ENCODE assay signal across 8 cellular contexts in the genomic region with DNA sequence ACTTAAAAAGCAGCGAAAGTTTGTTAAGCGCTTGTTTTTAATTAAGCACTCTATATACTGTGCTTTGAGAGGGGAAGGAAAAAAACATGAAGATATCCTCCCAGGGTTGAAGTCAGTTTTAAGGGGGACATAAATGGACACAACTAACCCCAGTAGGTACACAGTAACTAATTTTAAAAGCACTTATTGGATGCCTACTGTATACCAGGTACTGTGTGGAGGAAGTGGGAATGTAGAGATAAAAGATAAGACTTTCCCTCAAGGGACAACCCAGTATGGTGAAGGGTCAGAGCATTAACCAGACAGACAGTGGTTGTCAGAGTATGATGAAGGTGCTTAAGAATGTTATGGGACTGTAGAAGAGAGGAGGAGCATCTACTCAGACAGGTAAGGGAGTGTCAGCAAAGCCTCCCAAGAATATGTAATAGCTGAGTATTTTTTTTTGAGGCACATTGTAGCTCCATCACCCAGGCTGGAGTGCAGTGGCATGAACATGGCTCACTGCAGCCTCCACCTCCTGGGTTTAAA. TPM values are rescaled to one million over a fixed set of nuclear protein-coding genes. Genes with fewer than 3 reads are reported as not detected.
DNase-seq lines count a peak whose midpoint lies in the region; ATAC-seq and TF ChIP-seq lines count a peak whose summit lies in the region.

No MANE protein-coding gene starts in this region.

- H3F3A ChIP-seq in MM.1S (ENCODE audit: insufficient read depth, low read length): peaks cover 9% of the 10 kb centered on the region; the same call in 1 of the 2 replicates

- H3K36me3 ChIP-seq in BLaER1: peaks cover 42% of the 10 kb centered on the region
- no peaks in the 10 kb centered on the region for H3K36me3 ChIP-seq in MM.1S (replicated peaks; ENCODE audit: insufficient read depth, low read length)
- peaks cover 7% of the 10 kb centered on the region for H3K36me3 ChIP-seq in effector memory CD4-positive, alpha-beta T cell (ENCODE audit: control insufficient read depth, insufficient read depth, low read length)

- ATAC-seq in natural killer cell treated with Interleukin-12 subunit alpha and Interleukin-12 subunit beta and Interleukin-15 and Interleukin-18, amount 100 ng/mL, for 72 hours: no peak
- ATAC-seq in HG02852 (IDR thresholded peaks at IDR 0.05; ENCODE audit: unreplicated experiment) (no peak), GM21529 (IDR thresholded peaks at IDR 0.05; ENCODE audit: unreplicated experiment) (no peak)

- H3K4me2 ChIP-seq in BLaER1 (peak overlapping the region; percentile 90), MM.1S (ENCODE audit: low read depth, low read length) (peak overlapping the region; percentile 95)

- H3K4me1 Mint-ChIP-seq in natural killer cell treated with Interleukin-12 subunit alpha and Interleukin-12 subunit beta and Interleukin-15 and Interleukin-18, amount 100 ng/mL, for 72 hours (ENCODE audit: low read depth in 2 of 2): peaks cover 56 to 64% of the 10 kb centered on the region in 2 donors

- peak overlapping the region; percentile 91 for H3K27ac ChIP-seq in BLaER1
- peak overlapping the region; percentile 74; the same call in 1 of the 2 replicates for H3K27ac ChIP-seq in MM.1S (ENCODE audit: low read length)
- H3K27ac ChIP-seq in effector memory CD4-positive, alpha-beta T cell (ENCODE audit: insufficient read depth, low read length, poor library complexity, severe bottlenecking): peak overlapping the region; percentile 95

- no peaks in the 10 kb centered on the region for H3K9me2 ChIP-seq in MM.1S (replicated peaks; ENCODE audit: insufficient read depth, low read length)

- H4K20me1 ChIP-seq in BLaER1 (peaks cover 58% of the 10 kb centered on the region), MM.1S (ENCODE audit: insufficient read depth, low read length) (peaks cover 10% of the 10 kb centered on the region; the same call in 1 of the 2 replicates)

- H3K9me3 ChIP-seq in BLaER1 (no peaks in the 10 kb centered on the region), MM.1S (replicated peaks; ENCODE audit: insufficient read depth, low read length) (no peaks in the 10 kb centered on the region)
- H3K9me3 ChIP-seq in effector memory CD4-positive, alpha-beta T cell (ENCODE audit: control insufficient read depth, low read length): no peaks in the 10 kb centered on the region

- peak overlapping the region; percentile 93 to 94 for H3K27ac Mint-ChIP-seq in natural killer cell treated with Interleukin-12 subunit alpha and Interleukin-12 subunit beta and Interleukin-15 and Interleukin-18, amount 100 ng/mL, for 72 hours

- no peaks in the 10 kb centered on the region for H3K27me3 Mint-ChIP-seq in natural killer cell treated with Interleukin-12 subunit alpha and Interleukin-12 subunit beta and Interleukin-15 and Interleukin-18, amount 100 ng/mL, for 72 hours

- no peak for TF ChIP-seq CTCF in MM.1S (IDR thresholded peaks at IDR 0.05; ENCODE audit: low read length)

- no peaks in the 10 kb centered on the region for H3K9me3 Mint-ChIP-seq in natural killer cell treated with Interleukin-12 subunit alpha and Interleukin-12 subunit beta and Interleukin-15 and Interleukin-18, amount 100 ng/mL, for 72 hours

- no peak for DNase-seq in MM.1S
- DNase-seq in effector memory CD4-positive, alpha-beta T cell: no peak
- no peak for DNase-seq in natural killer cell treated with Interleukin-12 subunit alpha and Interleukin-12 subunit beta and Interleukin-15 and Interleukin-18, amount 100 ng/mL, for 72 hours (ENCODE audit: low spot score)
- DNase-seq in COR-L47 (lab: John Stamatoyannopoulos, UW): no peak
- no peak for DNase-seq in 8988T

- H3K36me3 Mint-ChIP-seq in natural killer cell treated with Interleukin-12 subunit alpha and Interleukin-12 subunit beta and Interleukin-15 and Interleukin-18, amount 100 ng/mL, for 72 hours: peaks cover 22% of the 10 kb centered on the region

- H3K9ac ChIP-seq in BLaER1 (peak overlapping the region; percentile 91), MM.1S (ENCODE audit: low read length) (peak overlapping the region; percentile 88)

- H3K4me3 Mint-ChIP-seq in natural killer cell treated with Interleukin-12 subunit alpha and Interleukin-12 subunit beta and Interleukin-15 and Interleukin-18, amount 100 ng/mL, for 72 hours: peak overlapping the region; percentile 98

- H2AFZ ChIP-seq in MM.1S (ENCODE audit: low read length): 0 out of 2 replicates have a peak overlapping the region, but pooled peaks have one; percentile 81

- peak overlapping the region; percentile 75 for H3K4me3 ChIP-seq in BLaER1
- peak overlapping the region; percentile 90 for H3K4me3 ChIP-seq in MM.1S (ENCODE audit: low read length)
- H3K4me3 ChIP-seq in effector memory CD4-positive, alpha-beta T cell (ENCODE audit: insufficient read depth, low read depth, low read length, poor library complexity, severe bottlenecking): peak overlapping the region; percentile 81

- H3K4me1 ChIP-seq in BLaER1 (peaks cover 40% of the 10 kb centered on the region), MM.1S (ENCODE audit: low read length) (peaks cover 18% of the 10 kb centered on the region)
- H3K4me1 ChIP-seq in effector memory CD4-positive, alpha-beta T cell (ENCODE audit: control insufficient read depth, insufficient read depth, low read length, poor library complexity, severe bottlenecking): peaks cover 22% of the 10 kb centered on the region

- H3K27me3 ChIP-seq in BLaER1 (no peaks in the 10 kb centered on the region), MM.1S (replicated peaks; ENCODE audit: insufficient read depth, low read length) (no peaks in the 10 kb centered on the region)
- no peaks in the 10 kb centered on the region for H3K27me3 ChIP-seq in effector memory CD4-positive, alpha-beta T cell (replicated peaks; ENCODE audit: control insufficient read depth, insufficient read depth, low read length, poor library complexity, severe bottlenecking)

- peaks cover 57% of the 10 kb centered on the region for H3K79me2 ChIP-seq in MM.1S (ENCODE audit: low read length)

RNA-seq across cellular contexts. Expression of a gene that starts 0.9 kb away (rescaled TPM):
- 100 to 1,000 TPM in 1 of 2 donors, 10 to 100 TPM in 1; 94.8 to 122 TPM for total RNA-seq in natural killer cell treated with Interleukin-12 subunit alpha and Interleukin-12 subunit beta and Interleukin-15 and Interleukin-18, amount 100 ng/mL, for 72 hours

RNA-seq across cellular contexts. Expression of a gene that starts 15.0 kb away (rescaled TPM):
- total RNA-seq in natural killer cell treated with Interleukin-12 subunit alpha and Interleukin-12 subunit beta and Interleukin-15 and Interleukin-18, amount 100 ng/mL, for 72 hours: 10 to 100 TPM; 13.0 to 23.8 TPM

RNA-seq across cellular contexts. Expression of a gene that starts 15.9 kb away (rescaled TPM):
- 10 to 100 TPM; 59.8 to 70.5 TPM for total RNA-seq in natural killer cell treated with Interleukin-12 subunit alpha and Interleukin-12 subunit beta and Interleukin-15 and Interleukin-18, amount 100 ng/mL, for 72 hours

RNA-seq across cellular contexts. Expression of a gene that starts 44.9 kb away (rescaled TPM):
- total RNA-seq in natural killer cell treated with Interleukin-12 subunit alpha and Interleukin-12 subunit beta and Interleukin-15 and Interleukin-18, amount 100 ng/mL, for 72 hours: 100 to 1,000 TPM in 1 of 2 donors, 10 to 100 TPM in 1; 97.9 to 119 TPM

RNA-seq across cellular contexts. Expression of a gene that starts 45.5 kb away (rescaled TPM):
- 10 to 100 TPM; 43.9 to 58.4 TPM for total RNA-seq in natural killer cell treated with Interleukin-12 subunit alpha and Interleukin-12 subunit beta and Interleukin-15 and Interleukin-18, amount 100 ng/mL, for 72 hours
